ENCODE assay signal across 23 cellular contexts in the genomic region with DNA sequence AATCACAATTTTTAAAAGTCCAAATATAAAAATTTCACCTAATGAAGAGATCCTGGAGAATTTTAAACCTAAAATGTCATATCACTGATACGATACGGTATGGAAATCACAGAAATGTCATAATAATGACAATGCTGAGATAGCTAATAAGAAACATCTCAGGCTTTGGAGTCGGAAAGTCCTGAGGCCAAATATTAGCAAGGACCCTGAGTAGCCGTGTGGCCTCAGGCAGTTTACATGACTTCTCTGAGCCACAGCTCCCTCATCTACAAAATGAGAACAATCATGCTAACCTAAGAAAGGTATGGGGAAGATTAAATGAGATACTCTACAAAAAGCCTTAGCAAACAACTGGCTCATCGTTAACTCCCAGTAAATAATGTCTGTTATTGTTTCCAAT.
"Had no signal": no experiment of that assay in that cellular context is flagged by ENCODE, and none has a peak within 500 bp of the region (broad histone marks: within the 10 kb centered on the region; RNA-seq: fewer than 3 reads in every experiment).

No MANE protein-coding gene starts in this region.

- H3K4me3 ChIP-seq: stomach, suprapubic skin, testis, thoracic aorta, thyroid gland, tibial artery, tibial nerve, transverse colon, upper lobe of left lung, upper lobe of right lung, uterus, vagina had no signal

- H3K4me1 ChIP-seq: suprapubic skin, testis, tibial nerve, transverse colon, upper lobe of right lung, uterus, vagina had no signal

- DNase-seq: stimulated activated CD4-positive, alpha-beta T cell treated with anti-CD3 and anti-CD28 coated beads, Interleukin-2, amount 100 ng/mL, for 24 hours; stimulated activated CD4-positive, alpha-beta T cell treated with anti-CD3 and anti-CD28 coated beads, Interleukin-2, amount 100 ng/mL, for 48 hours; stimulated activated CD4-positive, alpha-beta T cell treated with anti-CD3 and anti-CD28 coated beads, Interleukin-4, amount 100 ng/mL, for 1 hour; stimulated activated CD4-positive, alpha-beta T cell treated with anti-CD3 and anti-CD28 coated beads, Interleukin-4, amount 100 ng/mL, for 24 hours; stimulated activated CD4-positive, alpha-beta T cell treated with anti-CD3 and anti-CD28 coated beads, Interleukin-4, amount 100 ng/mL, for 4 hours; stimulated activated naive B cell treated with anti-CD40 and anti-IgM and Interleukin-4, amounts not matched to agents 10 μg/mL and 1 μg/mL and 100 μg/mL, for 72 hours; stimulated activated naive CD4-positive, alpha-beta T cell; stimulated activated naive CD4-positive, alpha-beta T cell treated with Interleukin-2 at 50 U/mL for 16 hours; stimulated activated naive CD8-positive, alpha-beta T cell treated with anti-CD3 and anti-CD28 coated beads, Interleukin-15, amount 100 ng/mL, for 72 hours; stimulated activated naive CD8-positive, alpha-beta T cell treated with anti-CD3 and anti-CD28 coated beads, Interleukin-15, Interleukin-2, amounts not matched to agents 100 U/mL and 50 U/mL, for 24 hours; stomach; substantia nigra; testis; thyroid gland; tibial artery; transverse colon; upper lobe of left lung; upper lobe of right lung; uterus had no signal

- H3K9me3 ChIP-seq: stomach, suprapubic skin, testis, thoracic aorta, thyroid gland, tibial artery, tibial nerve, transverse colon, upper lobe of left lung, upper lobe of right lung, uterus, vagina had no signal

- H3K36me3 ChIP-seq: stomach, suprapubic skin, thoracic aorta, thyroid gland, tibial artery, tibial nerve, transverse colon, upper lobe of left lung, upper lobe of right lung, uterus, vagina had no signal

- H3K27me3 ChIP-seq: stomach, suprapubic skin, testis, thyroid gland, tibial artery, tibial nerve, transverse colon, upper lobe of left lung, upper lobe of right lung, uterus, vagina had no signal

- H3K27ac ChIP-seq: stomach, suprapubic skin, testis, thoracic aorta, thyroid gland, tibial artery, tibial nerve, transverse colon, upper lobe of left lung, upper lobe of right lung, uterus, vagina had no signal
